Comparison of ENCODE assay signal across 34 cellular contexts in genomic region chr13:41557719-41558118, GRCh38.
"Had no signal": no experiment of that assay in that cellular context is flagged by ENCODE, and none has a peak within 500 bp of the region (broad histone marks: within the 10 kb centered on the region; RNA-seq: fewer than 3 reads in every experiment).

No MANE protein-coding gene starts in this region.

- H3K27ac ChIP-seq: KMS-11 had no signal

- H3K9me3 ChIP-seq: MG63 had no signal

- H3K36me3 ChIP-seq: MG63 had no signal

- H3K4me3 ChIP-seq: MG63 had no signal

- DNase-seq: Karpas-422, Kasumi-1, MG63, MM.1S, MV-4-11, NCI-H1048, NCI-H1092, NCI-H1092 treated with DMSO at 0.1 percent for 48 hours, NCI-H1105, NCI-H1105 treated with DMSO at 0.1 percent for 48 hours, NCI-H1417, NCI-H1417 treated with DMSO at 0.1 percent for 48 hours, NCI-H1436, NCI-H1436 treated with DMSO at 0.1 percent for 48 hours, NCI-H146, NCI-H1694, NCI-H1694 treated with DMSO at 0.1 percent for 48 hours, NCI-H187, NCI-H187 treated with DMSO at 0.1 percent for 48 hours, NCI-H1930, NCI-H2029, NCI-H2029 treated with DMSO at 0.1 percent for 48 hours, NCI-H2081, NCI-H2081 treated with DMSO at 0.1 percent for 48 hours, NCI-H2107, NCI-H2171, NCI-H2171 treated with DMSO at 0.1 percent for 48 hours, NCI-H2227 treated with DMSO at 0.1 percent for 48 hours, NCI-H226, NCI-H345, NCI-H446, NCI-H446 treated with DMSO at 0.1 percent for 48 hours, NCI-H510A had no signal
